ENCODE assay signal across 23 cellular contexts in the genomic region with DNA sequence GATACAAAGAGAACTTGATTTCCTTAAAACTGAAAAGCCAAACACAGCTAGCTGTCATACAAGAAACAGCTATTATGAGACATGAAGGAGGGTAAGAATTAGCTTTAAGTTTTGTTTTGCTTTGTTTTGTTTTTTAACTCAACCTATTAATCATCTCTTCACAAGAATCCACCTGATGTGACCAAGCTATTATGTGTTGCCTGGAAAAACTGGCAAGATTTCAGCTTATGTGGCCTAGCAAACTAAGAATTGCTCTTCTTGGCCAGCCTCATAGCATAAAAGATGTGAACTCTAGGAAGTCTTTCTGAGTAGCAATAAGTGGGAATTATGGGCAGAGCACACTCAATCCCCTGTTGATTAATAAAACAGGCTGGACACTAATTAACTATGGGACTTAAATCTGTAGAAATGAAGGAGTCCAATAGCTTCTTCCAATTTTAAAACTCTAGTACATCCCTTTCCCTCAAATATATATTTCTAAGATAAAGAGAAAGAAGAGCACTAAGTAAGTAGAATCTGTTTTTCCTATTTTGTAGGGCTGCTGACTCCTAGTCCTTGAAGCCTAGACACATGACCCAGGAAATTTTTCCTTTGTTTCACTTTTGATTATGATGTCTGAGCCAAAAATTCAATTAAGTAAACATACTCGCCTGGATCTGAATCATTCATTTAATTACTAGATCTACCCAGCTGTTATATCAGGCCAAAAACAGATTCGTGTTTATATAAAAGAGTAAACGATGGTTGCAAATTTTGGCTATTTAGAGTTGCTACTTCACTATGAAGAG.
A peak's percentile ranks its signal among the peaks of the same experiment; 100 is the strongest.
DNase-seq lines count a peak whose midpoint lies in the region; ATAC-seq and TF ChIP-seq lines count a peak whose summit lies in the region.
"Had no signal": no experiment of that assay in that cellular context is flagged by ENCODE, and none has a peak within 500 bp of the region (broad histone marks: within the 10 kb centered on the region; RNA-seq: fewer than 3 reads in every experiment).

No MANE protein-coding gene starts in this region.

- H3K9me3 ChIP-seq in upper lobe of right lung = no peaks in the 10 kb centered on the region
- H3K9me3 ChIP-seq in CD4-positive, alpha-beta T cell (ENCODE audit: control insufficient read depth, low read length) = no peaks in the 10 kb centered on the region
- H3K9me3 ChIP-seq: body of pancreas, gastrocnemius medialis, left ventricle myocardium inferior, right atrium auricular region, transverse colon had no signal

- CTCF ChIA-PET in CD4-positive, alpha-beta T cell (lab: Charles Lee) = no interaction called here

- H3K9me3 Mint-ChIP-seq in CD4-positive, alpha-beta T cell = no peaks in the 10 kb centered on the region
- no peaks in the 10 kb centered on the region for H3K9me3 Mint-ChIP-seq in activated T-helper 2 cell treated with anti-CD3 and anti-CD28 coated beads, Interferon-gamma antibody, Interleukin-2, Interleukin-4, amounts not matched to agents 10 μg/mL and 5 μg/mL and 100 μg/mL, durations not matched to agents 14 hours and 24 hours and 36 hours

- H3K27me3 ChIP-seq in upper lobe of right lung = no peaks in the 10 kb centered on the region
- H3K27me3 ChIP-seq in CD4-positive, alpha-beta T cell (ENCODE audit: control insufficient read depth, insufficient read depth, low read length) = no peaks in the 10 kb centered on the region
- H3K27me3 ChIP-seq: body of pancreas, gastrocnemius medialis, right atrium auricular region, transverse colon had no signal

- H3K4me1 ChIP-seq in upper lobe of right lung = peaks cover 6% of the 10 kb centered on the region
- H3K4me1 ChIP-seq: left ventricle myocardium inferior, right atrium auricular region, transverse colon had no signal

- no peak for ATAC-seq in upper lobe of right lung
- no peak for ATAC-seq in CD4-positive, alpha-beta T cell (ENCODE audit: poor library complexity)
- ATAC-seq in GM18873 (IDR thresholded peaks at IDR 0.05; ENCODE audit: low FRiP score, unreplicated experiment) = no peak
- ATAC-seq: body of pancreas, gastrocnemius medialis had no signal

- no peak overlapping the region for H3K27ac Mint-ChIP-seq in CD4-positive, alpha-beta T cell
- H3K27ac Mint-ChIP-seq in activated T-helper 2 cell treated with anti-CD3 and anti-CD28 coated beads, Interferon-gamma antibody, Interleukin-2, Interleukin-4, amounts not matched to agents 10 μg/mL and 5 μg/mL and 100 μg/mL, durations not matched to agents 14 hours and 24 hours and 36 hours = no peak overlapping the region
- H3K27ac Mint-ChIP-seq: activated B cell treated with CpG ODN at 0.5 μM for 24 hours; activated naive CD8-positive, alpha-beta T cell; CD14-positive monocyte had no signal

- peak overlapping the region; percentile 38 for H3K27ac ChIP-seq in upper lobe of right lung
- H3K27ac ChIP-seq in CD4-positive, alpha-beta T cell (ENCODE audit: low read depth, low read length) = no peak overlapping the region
- H3K27ac ChIP-seq: body of pancreas, gastrocnemius medialis, HL-60, left ventricle myocardium inferior, right atrium auricular region had no signal

- H3K36me3 ChIP-seq in upper lobe of right lung = no peaks in the 10 kb centered on the region
- H3K36me3 ChIP-seq: gastrocnemius medialis, left ventricle myocardium inferior, right atrium auricular region, transverse colon had no signal

- H3K4me3 ChIP-seq in upper lobe of right lung = no peak overlapping the region
- H3K4me3 ChIP-seq: body of pancreas, gastrocnemius medialis, left ventricle myocardium inferior, right atrium auricular region, transverse colon had no signal

- TF ChIP-seq CTCF in upper lobe of right lung (IDR thresholded peaks at IDR 0.05) = no peak
- TF ChIP-seq CTCF in CD4-positive, alpha-beta T cell (IDR thresholded peaks at IDR 0.05) = no peak

- no peaks in the 10 kb centered on the region for H3K36me3 Mint-ChIP-seq in CD4-positive, alpha-beta T cell (ENCODE audit: low read depth)
- H3K36me3 Mint-ChIP-seq in activated T-helper 2 cell treated with anti-CD3 and anti-CD28 coated beads, Interferon-gamma antibody, Interleukin-2, Interleukin-4, amounts not matched to agents 10 μg/mL and 5 μg/mL and 100 μg/mL, durations not matched to agents 14 hours and 24 hours and 36 hours (ENCODE audit: low read depth) = no peaks in the 10 kb centered on the region
- H3K36me3 Mint-ChIP-seq: CD14-positive monocyte had no signal

- intact Hi-C loops in upper lobe of right lung (cut with DNase I) = no loop called here
- intact Hi-C loops in CD4-positive, alpha-beta T cell (cut with DNase I, micrococcal nuclease) = no loop called here
- intact Hi-C loops in activated T-helper 2 cell treated with anti-CD3 and anti-CD28 coated beads, Interferon-gamma antibody, Interleukin-2, Interleukin-4, amounts not matched to agents 10 μg/mL and 5 μg/mL and 100 μg/mL, durations not matched to agents 14 hours and 24 hours and 36 hours (cut with micrococcal nuclease) = no loop called here

- POLR2A ChIA-PET in CD4-positive, alpha-beta T cell (lab: Charles Lee) = no interaction called here

- peaks cover 12% of the 10 kb centered on the region for H3K4me1 Mint-ChIP-seq in CD4-positive, alpha-beta T cell (ENCODE audit: low read depth)
- H3K4me1 Mint-ChIP-seq in activated T-helper 2 cell treated with anti-CD3 and anti-CD28 coated beads, Interferon-gamma antibody, Interleukin-2, Interleukin-4, amounts not matched to agents 10 μg/mL and 5 μg/mL and 100 μg/mL, durations not matched to agents 14 hours and 24 hours and 36 hours (ENCODE audit: low read depth) = peaks cover 14% of the 10 kb centered on the region

- no peak overlapping the region for H3K4me3 Mint-ChIP-seq in CD4-positive, alpha-beta T cell
- H3K4me3 Mint-ChIP-seq in activated T-helper 2 cell treated with anti-CD3 and anti-CD28 coated beads, Interferon-gamma antibody, Interleukin-2, Interleukin-4, amounts not matched to agents 10 μg/mL and 5 μg/mL and 100 μg/mL, durations not matched to agents 14 hours and 24 hours and 36 hours (ENCODE audit: low read depth) = no peak overlapping the region
- H3K4me3 Mint-ChIP-seq: activated B cell treated with CpG ODN at 0.5 μM for 24 hours; activated naive CD8-positive, alpha-beta T cell; CD14-positive monocyte had no signal

- H3K27me3 Mint-ChIP-seq in CD4-positive, alpha-beta T cell = no peaks in the 10 kb centered on the region
- no peaks in the 10 kb centered on the region for H3K27me3 Mint-ChIP-seq in activated T-helper 2 cell treated with anti-CD3 and anti-CD28 coated beads, Interferon-gamma antibody, Interleukin-2, Interleukin-4, amounts not matched to agents 10 μg/mL and 5 μg/mL and 100 μg/mL, durations not matched to agents 14 hours and 24 hours and 36 hours (ENCODE audit: low read depth)
- H3K27me3 Mint-ChIP-seq: activated B cell treated with CpG ODN at 0.5 μM for 24 hours; activated naive CD8-positive, alpha-beta T cell had no signal

- DNase-seq in NCI-H748 (lab: John Stamatoyannopoulos, UW; ENCODE audit: unreplicated experiment) (peak; percentile 19), NCI-H748 treated with DMSO at 0.1 percent for 48 hours (lab: John Stamatoyannopoulos, UW) (no peak), NCI-H69 (lab: John Stamatoyannopoulos, UW) (peak; percentile 73), glomerular visceral epithelial cell (ENCODE audit: extremely low spot score) (peak; percentile 12), upper lobe of right lung (no peak)
- DNase-seq in CD4-positive, alpha-beta T cell = no peak
- no peak for DNase-seq in activated T-helper 2 cell treated with anti-CD3 and anti-CD28 coated beads, Interferon-gamma antibody, Interleukin-2, Interleukin-4, amounts not matched to agents 10 μg/mL and 5 μg/mL and 100 μg/mL, durations not matched to agents 14 hours and 24 hours and 36 hours (ENCODE audit: low spot score)
- DNase-seq: activated B cell treated with CpG ODN at 0.5 μM for 24 hours; body of pancreas; DND-41; gastrocnemius medialis; left ventricle myocardium inferior; NCI-H1048; nucleus accumbens; OCI-M1; SHP77 treated with DMSO at 0.1 percent for 48 hours; stimulated activated naive CD4-positive, alpha-beta T cell; transverse colon had no signal

Comparison
In these comparisons a context has a peak if more than half of its experiments do, and no peak if none do; other contexts are left out.
1. DNase-seq: peak in NCI-H748 (single experiment), NCI-H69 (single experiment) and glomerular visceral epithelial cell (single experiment); none in NCI-H748 treated with DMSO at 0.1 percent for 48 hours (single experiment), upper lobe of right lung (single experiment), CD4-positive, alpha-beta T cell (0 of 10) and activated T-helper 2 cell treated with anti-CD3 and anti-CD28 coated beads, Interferon-gamma antibody, Interleukin-2, Interleukin-4, amounts not matched to agents 10 μg/mL and 5 μg/mL and 100 μg/mL, durations not matched to agents 14 hours and 24 hours and 36 hours (single experiment).